In genomic region chr5:142000709-142001484, GRCh38 we compare ENCODE assay signal across 8 cellular contexts.
DNase-seq lines count a peak whose midpoint lies in the region; ATAC-seq and TF ChIP-seq lines count a peak whose summit lies in the region.

No MANE protein-coding gene starts in this region.

- ATAC-seq in stimulated activated memory B cell treated with anti-CD40 and anti-IgM and Interleukin-4, amounts not matched to agents 10 μg/mL and 1 μg/mL and 100 μg/mL, for 72 hours = peak; percentile 59
- no peak for ATAC-seq in GM18511 (IDR thresholded peaks at IDR 0.05; ENCODE audit: unreplicated experiment)

- H3K4me3 Mint-ChIP-seq in activated T-cell treated with anti-CD3 and anti-CD28 coated beads, Interleukin-2, amount 50 U/mL, for 24 hours = no peak overlapping the region
- H3K4me3 Mint-ChIP-seq in stimulated activated memory B cell treated with anti-CD40 and anti-IgM and Interleukin-4, amounts not matched to agents 10 μg/mL and 1 μg/mL and 100 μg/mL, for 72 hours = no peak overlapping the region

- peaks cover 79% of the 10 kb centered on the region for H3K36me3 Mint-ChIP-seq in activated T-cell treated with anti-CD3 and anti-CD28 coated beads, Interleukin-2, amount 50 U/mL, for 24 hours (ENCODE audit: low read depth)
- peaks cover 58% of the 10 kb centered on the region for H3K36me3 Mint-ChIP-seq in stimulated activated memory B cell treated with anti-CD40 and anti-IgM and Interleukin-4, amounts not matched to agents 10 μg/mL and 1 μg/mL and 100 μg/mL, for 72 hours

- H3K9me3 Mint-ChIP-seq in activated T-cell treated with anti-CD3 and anti-CD28 coated beads, Interleukin-2, amount 50 U/mL, for 24 hours = no peaks in the 10 kb centered on the region
- no peaks in the 10 kb centered on the region for H3K9me3 Mint-ChIP-seq in stimulated activated memory B cell treated with anti-CD40 and anti-IgM and Interleukin-4, amounts not matched to agents 10 μg/mL and 1 μg/mL and 100 μg/mL, for 72 hours

- peak overlapping the region; percentile 75 for H3K27ac Mint-ChIP-seq in activated T-cell treated with anti-CD3 and anti-CD28 coated beads, Interleukin-2, amount 50 U/mL, for 24 hours
- peak overlapping the region; percentile 27 for H3K27ac Mint-ChIP-seq in stimulated activated memory B cell treated with anti-CD40 and anti-IgM and Interleukin-4, amounts not matched to agents 10 μg/mL and 1 μg/mL and 100 μg/mL, for 72 hours

- no peak overlapping the region for H3K4me3 ChIP-seq in coronary artery

- H3K4me1 Mint-ChIP-seq in activated T-cell treated with anti-CD3 and anti-CD28 coated beads, Interleukin-2, amount 50 U/mL, for 24 hours (ENCODE audit: low read depth) = peaks cover 46% of the 10 kb centered on the region
- H3K4me1 Mint-ChIP-seq in stimulated activated memory B cell treated with anti-CD40 and anti-IgM and Interleukin-4, amounts not matched to agents 10 μg/mL and 1 μg/mL and 100 μg/mL, for 72 hours = peaks cover 8% of the 10 kb centered on the region

- peak; percentile 11 for TF ChIP-seq CTCF in coronary artery (IDR thresholded peaks at IDR 0.05)

- no peak overlapping the region for H3K27ac ChIP-seq in coronary artery

- H3K27me3 Mint-ChIP-seq in activated T-cell treated with anti-CD3 and anti-CD28 coated beads, Interleukin-2, amount 50 U/mL, for 24 hours = no peaks in the 10 kb centered on the region
- no peaks in the 10 kb centered on the region for H3K27me3 Mint-ChIP-seq in stimulated activated memory B cell treated with anti-CD40 and anti-IgM and Interleukin-4, amounts not matched to agents 10 μg/mL and 1 μg/mL and 100 μg/mL, for 72 hours

- DNase-seq in activated T-cell treated with anti-CD3 and anti-CD28 coated beads, Interleukin-2, amount 50 U/mL, for 24 hours = no peak
- DNase-seq in activated T-cell treated with anti-CD3 and anti-CD28 coated beads, Interleukin-2, amount 50 U/mL, for 1 hour = no peak
- DNase-seq in NCI-H1436 (lab: John Stamatoyannopoulos, UW) = peak; percentile 25
- no peak for DNase-seq in coronary artery (ENCODE audit: low spot score)
- DNase-seq in NCI-H146 treated with DMSO at 0.1 percent for 48 hours (lab: John Stamatoyannopoulos, UW; ENCODE audit: unreplicated experiment) = no peak
- no peak for DNase-seq in hippocampal formation (lab: John Stamatoyannopoulos, UW)
